Comparison of ENCODE assay signal across 9 cellular contexts in genomic region chr3:168952551-168952950, GRCh38.
A peak's percentile ranks its signal among the peaks of the same experiment; 100 is the strongest.
DNase-seq lines count a peak whose midpoint lies in the region; ATAC-seq, FAIRE-seq and TF ChIP-seq lines count a peak whose summit lies in the region.
"Had no signal": no experiment of that assay in that cellular context is flagged by ENCODE, and none has a peak within 500 bp of the region (broad histone marks: within the 10 kb centered on the region; RNA-seq: fewer than 3 reads in every experiment).

No MANE protein-coding gene starts in this region.

- peak; percentile 39 for TF ChIP-seq CTCF in 22Rv1 (IDR thresholded peaks at IDR 0.05)
- TF ChIP-seq CTCF in HCT116 (IDR thresholded peaks at IDR 0.05 in 2 of 3, conservative IDR thresholded peaks at IDR 0.05 in 1 of 3; ENCODE audit: borderline replicate concordance in 1 of 3, insufficient read depth in 1 of 3, low read depth in 2 of 3, low read length in 2 of 3), result peak in 2 of 3 experiments; percentile 16 to 18; a peak in 1 of 6 replicates
- no peak for TF ChIP-seq CTCF in tibial artery (IDR thresholded peaks at IDR 0.05)

- no TSS peak for BruUV-seq in HCT116 (replicated peaks; lab: Mats Ljungman, UMichigan)

- CTCF ChIA-PET in HCT116 (lab: Charles Lee), result interaction anchor here (0.6 to 1.6 kb wide), 8 partner anchors 8 to 792 kb away, joined by 3 to 8 read pairs (median 5); no protein-coding TSS in a partner anchor

- H3K4me3 ChIP-seq in HCT116 (replicated peaks in 1 of 2; ENCODE audit: low read depth in 1 of 2, low read length in 2 of 2) (no peak overlapping the region), MG63 (no peak overlapping the region), tibial artery (no peak overlapping the region)

- peak; percentile 40 for FAIRE-seq in frontal cortex (lab: Jason Lieb, UNC)

- no peak overlapping the region for H3K4me2 ChIP-seq in HCT116 (ENCODE audit: low read length)

- H3K9ac ChIP-seq in HCT116 (ENCODE audit: low read length), result no peak overlapping the region

- H3K27ac ChIP-seq in 22Rv1 (no peak overlapping the region), HCT116 (ENCODE audit: low read depth, low read length) (no peak overlapping the region), tibial artery (no peak overlapping the region)

- peak; percentile 35; the same call in 1 of the 2 replicates for TF ChIP-seq RAD21 in HCT116 (IDR thresholded peaks at IDR 0.05; ENCODE audit: low read depth)

- no peaks in the 10 kb centered on the region for H3K79me2 ChIP-seq in HCT116 (ENCODE audit: insufficient read depth, low read length)

- H3K4me1 ChIP-seq in HCT116 (ENCODE audit: control insufficient read depth in 1 of 2, insufficient read depth in 2 of 2, low read length in 2 of 2) (peaks cover 0 to 11% of the 10 kb centered on the region in 2 experiments; a peak in 1 of 4 replicates), tibial artery (no peaks in the 10 kb centered on the region)

- POLR2A ChIA-PET in HCT116 (lab: Charles Lee), result no interaction called here

- intact Hi-C loops in HCT116 (cut with micrococcal nuclease), result no loop called here
- intact Hi-C loops in tibial artery (cut with DNase I; ENCODE audit: low total_unique reads), result no loop called here

- DNase-seq in HCT116 (ENCODE audit: low read depth, low spot score), result peak; percentile 7
- peak; percentile 28 for DNase-seq in RPMI7951 (ENCODE audit: low read depth)
- no peak for DNase-seq in frontal cortex (ENCODE audit: low spot score in 2 of 2)
- DNase-seq in cerebellar nuclear complex (lab: John Stamatoyannopoulos, UW), result no peak
- DNase-seq in activated T-cell treated with anti-CD3 and anti-CD28 coated beads, Interleukin-2, amount 50 U/mL, for 48 hours, result no peak
- no peak for DNase-seq in MG63
- no peak for DNase-seq in tibial artery

- H2AFZ ChIP-seq in HCT116 (ENCODE audit: low read depth, low read length, poor library complexity, severe bottlenecking), result no peak overlapping the region

- no peaks in the 10 kb centered on the region for H4K20me1 ChIP-seq in HCT116 (ENCODE audit: insufficient read depth)

- RAD21 ChIA-PET in HCT116 (lab: Charles Lee; ENCODE audit: low non-redundant PET in 1 of 2, low total read pairs in 2 of 2, uncharacterized antibody in 2 of 2, unreplicated experiment in 2 of 2), result no interaction called here

- peak; percentile 43; the same call in 1 of the 2 replicates for ATAC-seq in HCT116
- ATAC-seq: esophagus mucosa had no signal

- H3K36me3 ChIP-seq in HCT116 (ENCODE audit: control insufficient read depth in 1 of 2, insufficient read depth in 2 of 2, low read length in 2 of 2) (no peaks in the 10 kb centered on the region), MG63 (no peaks in the 10 kb centered on the region), tibial artery (no peaks in the 10 kb centered on the region)

- H3K9me3 ChIP-seq in HCT116 (ENCODE audit: control insufficient read depth in 1 of 2, insufficient read depth in 1 of 2, low read depth in 1 of 2, low read length in 2 of 2), result no peaks in the 10 kb centered on the region
- no peaks in the 10 kb centered on the region for H3K9me3 ChIP-seq in MG63
- no peaks in the 10 kb centered on the region for H3K9me3 ChIP-seq in tibial artery

- no peaks in the 10 kb centered on the region for H3K9me2 ChIP-seq in HCT116 (ENCODE audit: insufficient read depth)

- H3K27me3 ChIP-seq in HCT116 (ENCODE audit: insufficient read depth, low read length), result no peaks in the 10 kb centered on the region
- H3K27me3 ChIP-seq in MG63, result no peaks in the 10 kb centered on the region
- H3K27me3 ChIP-seq in tibial artery, result no peaks in the 10 kb centered on the region

- TF ChIP-seq POLR2A in HCT116 (IDR thresholded peaks at IDR 0.05; ENCODE audit: borderline replicate concordance, extremely low read depth, insufficient read depth, insufficient read length), result no peak

TF ChIP-seq in HCT116, 20 proteins besides CTCF, POLR2A, EP300 and RAD21:
- no peak for TF ChIP-seq EGR1 (IDR thresholded peaks at IDR 0.05; ENCODE audit: low read depth)

Comparison
In these comparisons a context has a peak if more than half of its experiments do, and no peak if none do; other contexts are left out.
1. CTCF ChIP-seq: peak in 22Rv1 (single experiment) and HCT116 (2 of 3); none in tibial artery (0 of 2).
2. DNase-seq: peak in HCT116 (single experiment) and RPMI7951 (single experiment); none in frontal cortex (0 of 2), cerebellar nuclear complex (0 of 2), activated T-cell treated with anti-CD3 and anti-CD28 coated beads, Interleukin-2, amount 50 U/mL, for 48 hours (0 of 2), MG63 (single experiment) and tibial artery (0 of 2).